ENCODE assay signal across 3 cellular contexts in genomic region chr6:1651362-1651761, GRCh38.
"Had no signal": no experiment of that assay in that cellular context is flagged by ENCODE, and none has a peak within 500 bp of the region (broad histone marks: within the 10 kb centered on the region; RNA-seq: fewer than 3 reads in every experiment).

No MANE protein-coding gene starts in this region.

- H3K4me3 ChIP-seq: GM12878 had no signal

- ATAC-seq: GM12878 had no signal

- DNase-seq: GDM1, GF-D8 had no signal
